In the genomic region with DNA sequence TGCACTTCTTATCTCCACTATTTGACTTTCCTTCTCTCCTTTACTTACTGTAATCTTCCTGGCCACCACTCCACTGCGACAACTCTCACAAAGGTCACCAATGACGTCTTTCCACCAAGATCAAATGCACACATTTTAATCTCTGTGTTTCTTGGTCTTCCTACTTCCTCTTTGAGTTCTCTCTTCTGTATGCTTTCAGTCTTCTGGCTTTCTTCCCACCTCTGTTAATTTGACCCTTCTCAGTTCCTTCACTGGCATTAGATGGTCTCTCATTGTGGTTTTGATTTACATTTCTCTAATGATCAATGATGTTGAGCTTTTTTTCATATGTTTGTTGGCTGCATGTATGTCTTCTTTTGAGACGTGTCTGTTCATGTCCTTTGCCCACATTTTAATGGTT, we compare ENCODE assay signal across 8 cellular contexts. TPM values are rescaled to one million over a fixed set of nuclear protein-coding genes. Genes with fewer than 3 reads are reported as not detected.
DNase-seq lines count a peak whose midpoint lies in the region; ATAC-seq and TF ChIP-seq lines count a peak whose summit lies in the region.

No MANE protein-coding gene starts in this region.

- H3K36me3 Mint-ChIP-seq in activated naive CD4-positive, alpha-beta T cell treated with anti-CD3 and anti-CD28 coated beads, Interleukin-2, amount 50 U/mL, for 24 hours = no peaks in the 10 kb centered on the region
- H3K36me3 Mint-ChIP-seq in T-cell = peaks cover 3% of the 10 kb centered on the region

- H3K27ac ChIP-seq in brain microvascular endothelial cell (no peak overlapping the region), mesenchymal stem cell (ENCODE audit: low read length, poor library complexity, severe bottlenecking) (no peak overlapping the region)

- no peak overlapping the region for H3K9ac ChIP-seq in mesenchymal stem cell (ENCODE audit: low read length)

- H3K27me3 ChIP-seq in brain microvascular endothelial cell (replicated peaks) (no peaks in the 10 kb centered on the region), mesenchymal stem cell (ENCODE audit: control insufficient read depth in 1 of 2, insufficient read depth in 1 of 2, low read length in 2 of 2) (peaks cover 0 to 3% of the 10 kb centered on the region in 2 experiments)

- peak overlapping the region; percentile 9 for H3K4me3 Mint-ChIP-seq in activated naive CD4-positive, alpha-beta T cell treated with anti-CD3 and anti-CD28 coated beads, Interleukin-2, amount 50 U/mL, for 24 hours
- H3K4me3 Mint-ChIP-seq in T-cell = peak overlapping the region in 1 of 3 donors; percentile 9
- peak overlapping the region; percentile 25 to 59 for H3K4me3 Mint-ChIP-seq in stimulated activated naive CD8-positive, alpha-beta T cell treated with anti-CD3 and anti-CD28 coated beads, Interleukin-15, amount 100 ng/mL, for 72 hours

- peaks cover 43% of the 10 kb centered on the region for H3K4me1 Mint-ChIP-seq in activated naive CD4-positive, alpha-beta T cell treated with anti-CD3 and anti-CD28 coated beads, Interleukin-2, amount 50 U/mL, for 24 hours
- peaks cover 26 to 46% (median 36%) of the 10 kb centered on the region in 3 donors for H3K4me1 Mint-ChIP-seq in T-cell
- H3K4me1 Mint-ChIP-seq in stimulated activated naive CD8-positive, alpha-beta T cell treated with anti-CD3 and anti-CD28 coated beads, Interleukin-15, amount 100 ng/mL, for 72 hours = peaks cover 28% of the 10 kb centered on the region

- no peak overlapping the region for H3K23ac ChIP-seq in mesenchymal stem cell (ENCODE audit: low read length in 2 of 2)

- no peak overlapping the region for H3K4me3 ChIP-seq in brain microvascular endothelial cell (ENCODE audit: low read depth, low read length)
- no peak overlapping the region for H3K4me3 ChIP-seq in mesenchymal stem cell (ENCODE audit: insufficient read depth in 1 of 2, low read depth in 1 of 2, low read length in 2 of 2)

- no peaks in the 10 kb centered on the region for H3K79me1 ChIP-seq in mesenchymal stem cell (replicated peaks; ENCODE audit: low read length, poor library complexity, severe bottlenecking)

- no peak overlapping the region for H3K4ac ChIP-seq in mesenchymal stem cell (ENCODE audit: low read depth in 1 of 2, low read length in 2 of 2)

- H3K9me3 ChIP-seq in mesenchymal stem cell (ENCODE audit: control insufficient read depth, low read length) = peaks cover 5% of the 10 kb centered on the region

- no peak for TF ChIP-seq CTCF in brain microvascular endothelial cell (IDR thresholded peaks at IDR 0.05; ENCODE audit: low read depth, low read length, missing control alignments)

- no peak overlapping the region for H4K8ac ChIP-seq in mesenchymal stem cell (ENCODE audit: low read length)

- no peak overlapping the region for H2AK5ac ChIP-seq in mesenchymal stem cell (ENCODE audit: low read length, severe bottlenecking)

- POLR2A ChIA-PET in T-cell (lab: Charles Lee) = no interaction called here

- no peak overlapping the region for H2BK120ac ChIP-seq in mesenchymal stem cell (ENCODE audit: low read depth, low read length)

- DNase-seq in activated naive CD4-positive, alpha-beta T cell (lab: John Stamatoyannopoulos, UW) = no peak
- DNase-seq in T-cell (no peak), brain microvascular endothelial cell (no peak), mesenchymal stem cell (no peak), NCI-H446 treated with DMSO at 0.1 percent for 48 hours (lab: John Stamatoyannopoulos, UW) (no peak)
- DNase-seq in stimulated activated naive CD8-positive, alpha-beta T cell treated with anti-CD3 and anti-CD28 coated beads, Interleukin-15, amount 100 ng/mL, for 72 hours = no peak

- H2BK12ac ChIP-seq in mesenchymal stem cell (ENCODE audit: low read length in 2 of 2) = no peak overlapping the region

- in situ Hi-C loops in brain microvascular endothelial cell (cut with HindIII; ENCODE audit: low pct_ligation_motif_present, low sequenced_read_pairs) = no loop called here

- H3K18ac ChIP-seq in mesenchymal stem cell (ENCODE audit: low read depth in 1 of 2, low read length in 2 of 2) = no peak overlapping the region

- no peaks in the 10 kb centered on the region for H3K27me3 Mint-ChIP-seq in activated naive CD4-positive, alpha-beta T cell treated with anti-CD3 and anti-CD28 coated beads, Interleukin-2, amount 50 U/mL, for 24 hours
- H3K27me3 Mint-ChIP-seq in T-cell = no peaks in the 10 kb centered on the region
- no peaks in the 10 kb centered on the region for H3K27me3 Mint-ChIP-seq in stimulated activated naive CD8-positive, alpha-beta T cell treated with anti-CD3 and anti-CD28 coated beads, Interleukin-15, amount 100 ng/mL, for 72 hours

- H4K91ac ChIP-seq in mesenchymal stem cell (ENCODE audit: low read length) = no peak overlapping the region

- H3K36me3 ChIP-seq in brain microvascular endothelial cell (replicated peaks) (no peaks in the 10 kb centered on the region), mesenchymal stem cell (ENCODE audit: control insufficient read depth in 1 of 2, insufficient read depth in 2 of 2, low read depth in 1 of 2, low read length in 2 of 2) (no peaks in the 10 kb centered on the region)

- no peak overlapping the region for H2BK5ac ChIP-seq in mesenchymal stem cell (ENCODE audit: low read depth, low read length, poor library complexity, severe bottlenecking)

- WGBS in mesenchymal stem cell = 75% methylated on average over 3 of the region's 3 CpGs

- ATAC-seq in HG02885 (IDR thresholded peaks at IDR 0.05; ENCODE audit: poor library complexity, unreplicated experiment) (peak; percentile 87), T-cell (replicated peaks in 1 of 4) (peak; percentile 48 to 73 (median 64))
- peak; percentile 90 for ATAC-seq in stimulated activated naive CD8-positive, alpha-beta T cell treated with anti-CD3 and anti-CD28 coated beads, Interleukin-15, amount 100 ng/mL, for 72 hours

- no peak overlapping the region for H2AFZ ChIP-seq in mesenchymal stem cell (ENCODE audit: low read depth, low read length)

- no peak overlapping the region for H3K4me2 ChIP-seq in mesenchymal stem cell (ENCODE audit: low read length, poor library complexity, severe bottlenecking)

- no peaks in the 10 kb centered on the region for H3K9me3 Mint-ChIP-seq in activated naive CD4-positive, alpha-beta T cell treated with anti-CD3 and anti-CD28 coated beads, Interleukin-2, amount 50 U/mL, for 24 hours
- H3K9me3 Mint-ChIP-seq in T-cell = peaks cover 0 to 7% (median 5%) of the 10 kb centered on the region in 3 donors
- H3K9me3 Mint-ChIP-seq in stimulated activated naive CD8-positive, alpha-beta T cell treated with anti-CD3 and anti-CD28 coated beads, Interleukin-15, amount 100 ng/mL, for 72 hours = peaks cover 20 to 22% of the 10 kb centered on the region in 2 donors

- H3K4me1 ChIP-seq in mesenchymal stem cell (ENCODE audit: control insufficient read depth, insufficient read depth, low read depth, low read length) = no peaks in the 10 kb centered on the region

- CTCF ChIA-PET in T-cell (lab: Charles Lee) = interaction anchor here (0.6 kb wide), 2 partner anchors 32 to 47 kb away, joined by 3 read pairs; no protein-coding TSS in a partner anchor

- H3K27ac Mint-ChIP-seq in activated naive CD4-positive, alpha-beta T cell treated with anti-CD3 and anti-CD28 coated beads, Interleukin-2, amount 50 U/mL, for 24 hours = peak overlapping the region; percentile 53
- peak overlapping the region; percentile 57 to 72 for H3K27ac Mint-ChIP-seq in T-cell
- peak overlapping the region in 1 of 2 donors; percentile 70 for H3K27ac Mint-ChIP-seq in stimulated activated naive CD8-positive, alpha-beta T cell treated with anti-CD3 and anti-CD28 coated beads, Interleukin-15, amount 100 ng/mL, for 72 hours

- H2BK15ac ChIP-seq in mesenchymal stem cell (ENCODE audit: low read depth, poor library complexity, severe bottlenecking) = no peak overlapping the region

- no peak overlapping the region for H3K14ac ChIP-seq in mesenchymal stem cell (ENCODE audit: low read length in 2 of 2)

RNA-seq across cellular contexts. Expression of a gene that starts 31.9 kb away (rescaled TPM):
- 100 to 1,000 TPM; 175 to 298 (median 214) TPM for total RNA-seq in T-cell
- 12.2 TPM for polyA plus RNA-seq in mesenchymal stem cell (2013, experiment 1 of 2)
- 12.0 TPM for polyA plus RNA-seq in mesenchymal stem cell (2013, experiment 2 of 2)
